ENCODE assay signal across 15 cellular contexts in genomic region chr9:76151267-76151666, GRCh38.
DNase-seq lines count a peak whose midpoint lies in the region; ATAC-seq, FAIRE-seq and TF ChIP-seq lines count a peak whose summit lies in the region.
"Had no signal": no experiment of that assay in that cellular context is flagged by ENCODE, and none has a peak within 500 bp of the region (broad histone marks: within the 10 kb centered on the region; RNA-seq: fewer than 3 reads in every experiment).

No MANE protein-coding gene starts in this region.

- CTCF ChIA-PET in OCI-LY7 (lab: Charles Lee; ENCODE audit: unreplicated experiment) = no interaction called here

- DNase-seq in GM23338 (ENCODE audit: low spot score) (no peak), OCI-LY7 (ENCODE audit: low spot score) (no peak), urothelium cell line (ENCODE audit: low spot score) (no peak), sciatic nerve (ENCODE audit: low spot score) (no peak), WERI-Rb-1 (no peak)
- DNase-seq: ACHN; CD8-positive, alpha-beta memory T cell; DND-41; GM23248; H7; KG1 had no signal

- POLR2A ChIA-PET in OCI-LY7 (lab: Charles Lee) = no interaction called here

- peaks cover 3% of the 10 kb centered on the region; the same call in 1 of the 3 replicates for H3K4me1 Mint-ChIP-seq in GM23338
- H3K4me1 Mint-ChIP-seq: CD8-positive, alpha-beta memory T cell had no signal

- peaks cover 64% of the 10 kb centered on the region for H3K4me1 ChIP-seq in BLaER1
- H3K4me1 ChIP-seq in GM23338 (ENCODE audit: insufficient read depth) = no peaks in the 10 kb centered on the region
- H3K4me1 ChIP-seq in OCI-LY7 (ENCODE audit: insufficient read depth, low read length, poor library complexity, severe bottlenecking) = peaks cover 17% of the 10 kb centered on the region
- H3K4me1 ChIP-seq: Caco-2 had no signal

- no peak overlapping the region for H3K27ac ChIP-seq in BLaER1
- H3K27ac ChIP-seq in GM23338 (ENCODE audit: low read depth) = no peak overlapping the region
- H3K27ac ChIP-seq in OCI-LY7 (ENCODE audit: low read depth, low read length, poor library complexity, severe bottlenecking) = peak overlapping the region; percentile 17
- H3K27ac ChIP-seq in WERI-Rb-1 = no peak overlapping the region
- H3K27ac ChIP-seq: GM23248 had no signal

- H3K4me3 ChIP-seq in BLaER1 (peak overlapping the region; percentile 20; the same call in 1 of the 2 replicates), GM23338 (no peak overlapping the region), OCI-LY7 (ENCODE audit: low read depth, low read length, poor library complexity, severe bottlenecking) (peak overlapping the region; percentile 39), WERI-Rb-1 (ENCODE audit: low read depth, low read length) (no peak overlapping the region)
- H3K4me3 ChIP-seq: GM23248 had no signal

- H3F3A ChIP-seq in GM23338 (replicated peaks; ENCODE audit: low read depth) = no peaks in the 10 kb centered on the region

- H3K9me3 Mint-ChIP-seq in GM23338 = no peaks in the 10 kb centered on the region
- H3K9me3 Mint-ChIP-seq: IgD-negative memory B cell had no signal

- H3K79me2 ChIP-seq in GM23338 (replicated peaks; ENCODE audit: insufficient read depth) = no peaks in the 10 kb centered on the region
- H3K79me2 ChIP-seq in OCI-LY7 (ENCODE audit: insufficient read depth, low read depth, low read length) = no peaks in the 10 kb centered on the region

- no TSS peak for BruUV-seq in OCI-LY7 (replicated peaks; lab: Mats Ljungman, UMichigan)

- peaks cover 1% of the 10 kb centered on the region for H3K27me3 Mint-ChIP-seq in GM23338 (ENCODE audit: insufficient read depth, low read depth, poor library complexity)
- H3K27me3 Mint-ChIP-seq: CD8-positive, alpha-beta memory T cell; IgD-negative memory B cell had no signal

- no peak overlapping the region for H3K4me3 Mint-ChIP-seq in GM23338
- H3K4me3 Mint-ChIP-seq: CD8-positive, alpha-beta memory T cell; IgD-negative memory B cell had no signal

- H3K27ac Mint-ChIP-seq in GM23338 = no peak overlapping the region
- H3K27ac Mint-ChIP-seq: CD8-positive, alpha-beta memory T cell; IgD-negative memory B cell had no signal

- H3K4me2 ChIP-seq in BLaER1 (peak overlapping the region; percentile 73), GM23338 (no peak overlapping the region), OCI-LY7 (ENCODE audit: low read length) (peak overlapping the region; percentile 67)

- ATAC-seq in GM23338 = peak; percentile 46; the same call in 2 of the 3 replicates
- no peak for ATAC-seq in sciatic nerve
- no peak for ATAC-seq in GM21737 (IDR thresholded peaks at IDR 0.05; ENCODE audit: unreplicated experiment)

- H3K27me3 ChIP-seq in BLaER1 = no peaks in the 10 kb centered on the region
- no peaks in the 10 kb centered on the region for H3K27me3 ChIP-seq in GM23338 (ENCODE audit: insufficient read depth)
- no peaks in the 10 kb centered on the region for H3K27me3 ChIP-seq in WERI-Rb-1 (ENCODE audit: insufficient read depth, low read depth, severe bottlenecking)

- H3K9me2 ChIP-seq in GM23338 (ENCODE audit: insufficient read depth) (no peaks in the 10 kb centered on the region), OCI-LY7 (ENCODE audit: insufficient read depth, low read length) (no peaks in the 10 kb centered on the region)

- intact Hi-C loops in OCI-LY7 (cut with micrococcal nuclease; ENCODE audit: unreplicated experiment) (no loop called here), sciatic nerve (cut with DNase I) (no loop called here)

- no peaks in the 10 kb centered on the region for H3K36me3 Mint-ChIP-seq in GM23338 (ENCODE audit: low read depth)
- H3K36me3 Mint-ChIP-seq: CD8-positive, alpha-beta memory T cell; IgD-negative memory B cell had no signal

- H4K20me1 ChIP-seq in BLaER1 (no peaks in the 10 kb centered on the region), GM23338 (replicated peaks; ENCODE audit: insufficient read depth) (no peaks in the 10 kb centered on the region; the same call in 1 of the 2 replicates), OCI-LY7 (ENCODE audit: insufficient read depth, low read length) (no peaks in the 10 kb centered on the region)

- H2AFZ ChIP-seq in GM23338 (no peak overlapping the region), OCI-LY7 (ENCODE audit: low read length) (peak overlapping the region; percentile 26; the same call in 1 of the 2 replicates)
- H2AFZ ChIP-seq: GM23248 had no signal

- H3K9me3 ChIP-seq in BLaER1 = no peaks in the 10 kb centered on the region
- H3K9me3 ChIP-seq in OCI-LY7 (ENCODE audit: low read length) = no peaks in the 10 kb centered on the region
- no peaks in the 10 kb centered on the region for H3K9me3 ChIP-seq in WERI-Rb-1 (ENCODE audit: severe bottlenecking)
- H3K9me3 ChIP-seq: Caco-2 had no signal

- no peaks in the 10 kb centered on the region for H3K36me3 ChIP-seq in BLaER1
- H3K36me3 ChIP-seq in GM23338 (ENCODE audit: insufficient read depth) = no peaks in the 10 kb centered on the region
- no peaks in the 10 kb centered on the region for H3K36me3 ChIP-seq in OCI-LY7 (ENCODE audit: insufficient read depth, low read length)
- no peaks in the 10 kb centered on the region for H3K36me3 ChIP-seq in WERI-Rb-1

- FAIRE-seq in urothelium cell line (lab: Jason Lieb, UNC) = peak; percentile 53

- TF ChIP-seq CTCF in GM23338 (conservative IDR thresholded peaks at IDR 0.05; ENCODE audit: low read depth in 2 of 2) (no peak), OCI-LY7 (conservative IDR thresholded peaks at IDR 0.05; ENCODE audit: low read length) (no peak), WERI-Rb-1 (IDR thresholded peaks at IDR 0.05; ENCODE audit: low read depth, low read length) (no peak)

- H3K9ac ChIP-seq in BLaER1 = no peak overlapping the region
- H3K9ac ChIP-seq: GM23248 had no signal

TF ChIP-seq in GM23338, 12 proteins besides CTCF, POLR2A, EP300 and RAD21:
- TF ChIP-seq ZNF462 (CRISPR knock-in tag; IDR thresholded peaks at IDR 0.05) = no peak
- TF ChIP-seq EZH2phosphoT487 (IDR thresholded peaks at IDR 0.05; ENCODE audit: unreplicated experiment) = no peak
- no peak for TF ChIP-seq ZNF114 (CRISPR knock-in tag; IDR thresholded peaks at IDR 0.05)
- no peak for TF ChIP-seq STAT1 (IDR thresholded peaks at IDR 0.05; ENCODE audit: unreplicated experiment)

Comparison
In these comparisons a context has a peak if more than half of its experiments do, and no peak if none do; other contexts are left out.
1. H3K4me3 ChIP-seq: peak in BLaER1 (single experiment) and OCI-LY7 (single experiment); none in GM23338 (single experiment) and WERI-Rb-1 (single experiment).